Comparison of ENCODE assay signal across 10 cellular contexts in genomic region chr9:133437753-133438531, GRCh38. TPM values are rescaled to one million over a fixed set of nuclear protein-coding genes. Genes with fewer than 3 reads are reported as not detected.
DNase-seq lines count a peak whose midpoint lies in the region; ATAC-seq, FAIRE-seq and TF ChIP-seq lines count a peak whose summit lies in the region.
"Had no signal": no experiment of that assay in that cellular context is flagged by ENCODE, and none has a peak within 500 bp of the region (broad histone marks: within the 10 kb centered on the region; RNA-seq: fewer than 3 reads in every experiment).

No MANE protein-coding gene starts in this region.

- no peak for TF ChIP-seq EP300 in A549 (IDR thresholded peaks at IDR 0.05)

- TF ChIP-seq RAD21 in A549 (conservative IDR thresholded peaks at IDR 0.05 in 1 of 2, IDR thresholded peaks at IDR 0.05 in 1 of 2): peak; percentile 44 to 65; a peak in 4 of 5 replicates

- ATAC-seq in A549: peak; percentile 52 to 88; a peak in 5 of 6 replicates
- no peak for ATAC-seq in HG02840 (IDR thresholded peaks at IDR 0.05; ENCODE audit: low FRiP score, unreplicated experiment)
- ATAC-seq in HG03442 (IDR thresholded peaks at IDR 0.05; ENCODE audit: unreplicated experiment): no peak
- ATAC-seq: natural killer cell treated with Interleukin-12 subunit alpha and Interleukin-12 subunit beta and Interleukin-15 and Interleukin-18, amount 100 ng/mL, for 72 hours had no signal

- H3K4me3 ChIP-seq in A549 (no peak overlapping the region), HEK293 (ENCODE audit: low read depth, low read length) (no peak overlapping the region), choroid plexus epithelial cell (ENCODE audit: low read depth, low read length) (no peak overlapping the region)

- H3K9me3 ChIP-seq in A549: no peaks in the 10 kb centered on the region
- H3K9me3 ChIP-seq in HEK293 (ENCODE audit: control insufficient read depth, insufficient read depth, low read depth, low read length): no peaks in the 10 kb centered on the region

- DNase-seq in A549 (ENCODE audit: low read depth in 1 of 2, low spot score in 1 of 2) (peak in 1 of 2 experiments; percentile 46), choroid plexus epithelial cell (ENCODE audit: low read depth) (no peak), NCI-H2029 (lab: John Stamatoyannopoulos, UW) (no peak)
- DNase-seq: amniotic stem cell; stimulated activated CD4-positive, alpha-beta T cell treated with anti-CD3 and anti-CD28 coated beads, Interleukin-12 subunit alpha, Interleukin-12 subunit beta, amount 100 ng/mL, for 4 hours had no signal

- no peak for TF ChIP-seq POLR2A in A549 (IDR thresholded peaks at IDR 0.05; ENCODE audit: low read length)

- H3K27ac ChIP-seq in A549: no peak overlapping the region
- no peak overlapping the region for H3K27ac ChIP-seq in HEK293 (ENCODE audit: extremely low read depth, low read depth, low read length)

- FAIRE-seq in A549 (lab: Jason Lieb, UNC): no peak
- FAIRE-seq: endometrium had no signal

- H3K4me1 ChIP-seq in A549 (no peaks in the 10 kb centered on the region), HEK293 (ENCODE audit: control insufficient read depth, insufficient read depth, low read length) (no peaks in the 10 kb centered on the region)

- H3K36me3 ChIP-seq in HEK293 (ENCODE audit: control insufficient read depth in 2 of 2, insufficient read depth in 1 of 2, low read length in 2 of 2): no peaks in the 10 kb centered on the region

- 54% methylated on average over 10 of the region's 20 CpGs for WGBS in A549 (ENCODE audit: missing lambda C conversion rate)

- POLR2A ChIA-PET in A549 (lab: Yijun Ruan, JAX): no interaction called here
- POLR2A ChIA-PET in HEK293 (lab: Yijun Ruan, JAX): no interaction called here

- no peak overlapping the region for H3K4me2 ChIP-seq in A549

- TF ChIP-seq CTCF in A549 (IDR thresholded peaks at IDR 0.05): peak; percentile 33
- TF ChIP-seq CTCF in HEK293 (tag by site-specific recombination; IDR thresholded peaks at IDR 0.05): peak; percentile 66
- peak; percentile 51 for TF ChIP-seq CTCF in choroid plexus epithelial cell (conservative IDR thresholded peaks at IDR 0.05; ENCODE audit: low read depth, low read length)

- CTCF ChIA-PET in A549 (lab: Yijun Ruan, JAX) (interaction anchor here (0.6 to 2.3 kb wide), 14 partner anchors 10 to 257 kb away, joined by 3 to 9 read pairs (median 4); partner anchors contain the start of genes SURF1 and SURF2), HEK293 (lab: Yijun Ruan, JAX) (interaction anchor here (0.6 to 1.2 kb wide), 15 partner anchors 9 to 370 kb away, joined by 3 to 6 read pairs (median 3); no protein-coding TSS in a partner anchor)

TF ChIP-seq in A549, 52 proteins besides CTCF, POLR2A, EP300 and RAD21:
- TF ChIP-seq HES2 (IDR thresholded peaks at IDR 0.05): no peak
- TF ChIP-seq REST (IDR thresholded peaks at IDR 0.05): peak; percentile 34; the same call in 1 of the 2 replicates
- no peak for TF ChIP-seq ZNF302 (CRISPR knock-in tag; IDR thresholded peaks at IDR 0.05)
- TF ChIP-seq GATA3 (IDR thresholded peaks at IDR 0.05; ENCODE audit: borderline replicate concordance): no peak
- no peak for TF ChIP-seq CHD4 (IDR thresholded peaks at IDR 0.05; ENCODE audit: borderline replicate concordance)
- no peak for TF ChIP-seq NR3C1 (IDR thresholded peaks at IDR 0.05)

TF ChIP-seq in HEK293, 187 proteins besides CTCF, POLR2A, EP300 and RAD21:
- no peak for TF ChIP-seq ZNF501 (tag by site-specific recombination; IDR thresholded peaks at IDR 0.05)
- TF ChIP-seq ZNF654 (tag by site-specific recombination; IDR thresholded peaks at IDR 0.05; ENCODE audit: low read depth): peak; percentile 12; the same call in 1 of the 2 replicates

RNA-seq across cellular contexts. Expression of gene ADAMTS13, which starts 15.8 kb away (rescaled TPM):
- polyA plus RNA-seq in A549 (2011; rRNA removed): 0.80 and 1.2 TPM in 2 replicates
- 0.89 and 0.95 TPM in 2 replicates for polyA plus RNA-seq in A549 (2012; cell fraction: cytosol; rRNA removed)
- polyA plus RNA-seq in A549 (2012; cell fraction: nucleus; rRNA removed): 8.6 TPM in 2 replicates
- polyA plus RNA-seq in A549 (2017; fragmentation: RNase III; extraction: RNeasy Plus Mini Kit Qiagen cat#74134 plus additional on column Dnase treatment): 0.94 to 1.7 TPM (median 0.98 TPM) in 3 replicates
- 0.70 and 0.83 TPM in 2 replicates for polyA minus RNA-seq in A549 (2011; rRNA and poly(A)+ RNA removed)

RNA-seq across cellular contexts. Expression of gene REXO4, which starts 20.1 kb away (rescaled TPM):
- polyA plus RNA-seq in A549 (2011; rRNA removed) (20.6 and 25.8 TPM in 2 replicates), A549 (2017; fragmentation: RNase III; extraction: RNeasy Plus Mini Kit Qiagen cat#74134 plus additional on column Dnase treatment) (30.3 to 31.7 TPM (median 31.0 TPM) in 3 replicates)
- polyA plus RNA-seq in A549 (2012; cell fraction: cytosol; rRNA removed): 30.5 and 32.8 TPM in 2 replicates
- 23.8 and 25.0 TPM in 2 replicates for polyA plus RNA-seq in A549 (2012; cell fraction: nucleus; rRNA removed)
- polyA minus RNA-seq in A549 (2011; rRNA and poly(A)+ RNA removed): 12.6 and 13.4 TPM in 2 replicates

RNA-seq across cellular contexts. Expression of gene CACFD1, which starts 21.8 kb away (rescaled TPM):
- polyA plus RNA-seq in A549 (2011; rRNA removed) (6.2 and 8.0 TPM in 2 replicates), A549 (2017; fragmentation: RNase III; extraction: RNeasy Plus Mini Kit Qiagen cat#74134 plus additional on column Dnase treatment) (3.1 to 5.2 TPM (median 5.0 TPM) in 3 replicates)
- polyA plus RNA-seq in A549 (2012; cell fraction: cytosol; rRNA removed): 4.4 and 7.0 TPM in 2 replicates
- 7.1 and 7.4 TPM in 2 replicates for polyA plus RNA-seq in A549 (2012; cell fraction: nucleus; rRNA removed)
- polyA minus RNA-seq in A549 (2011; rRNA and poly(A)+ RNA removed): 9.4 and 11.5 TPM in 2 replicates

RNA-seq across cellular contexts. Expression of gene SLC2A6, which starts 41.0 kb away (rescaled TPM):
- 3.7 and 4.6 TPM in 2 replicates for polyA plus RNA-seq in A549 (2011; rRNA removed)
- polyA plus RNA-seq in A549 (2012; cell fraction: cytosol; rRNA removed): 9.7 and 16.3 TPM in 2 replicates
- polyA plus RNA-seq in A549 (2012; cell fraction: nucleus; rRNA removed): 20.8 and 32.7 TPM in 2 replicates
- polyA plus RNA-seq in A549 (2017; fragmentation: RNase III; extraction: RNeasy Plus Mini Kit Qiagen cat#74134 plus additional on column Dnase treatment): 15.4 to 21.2 TPM (median 20.5 TPM) in 3 replicates
- 4.2 and 5.8 TPM in 2 replicates for polyA minus RNA-seq in A549 (2011; rRNA and poly(A)+ RNA removed)

Comparison
In these comparisons a context has a peak if more than half of its experiments do, and no peak if none do; other contexts are left out.
1. ATAC-seq: peak in A549 (2 of 2); none in HG02840 (single experiment) and HG03442 (single experiment).
2. Of the 5 proteins assayed by ChIP-seq in both HEK293 and A549: peak only in HEK293: none; only in A549: REST; in both: CTCF; in neither: 3.
3. Peak in every context shown above with its lines, with median percentiles within 50 percentile points of each other: CTCF ChIP-seq.